Comparison of ENCODE assay signal across 8 cellular contexts in the genomic region with DNA sequence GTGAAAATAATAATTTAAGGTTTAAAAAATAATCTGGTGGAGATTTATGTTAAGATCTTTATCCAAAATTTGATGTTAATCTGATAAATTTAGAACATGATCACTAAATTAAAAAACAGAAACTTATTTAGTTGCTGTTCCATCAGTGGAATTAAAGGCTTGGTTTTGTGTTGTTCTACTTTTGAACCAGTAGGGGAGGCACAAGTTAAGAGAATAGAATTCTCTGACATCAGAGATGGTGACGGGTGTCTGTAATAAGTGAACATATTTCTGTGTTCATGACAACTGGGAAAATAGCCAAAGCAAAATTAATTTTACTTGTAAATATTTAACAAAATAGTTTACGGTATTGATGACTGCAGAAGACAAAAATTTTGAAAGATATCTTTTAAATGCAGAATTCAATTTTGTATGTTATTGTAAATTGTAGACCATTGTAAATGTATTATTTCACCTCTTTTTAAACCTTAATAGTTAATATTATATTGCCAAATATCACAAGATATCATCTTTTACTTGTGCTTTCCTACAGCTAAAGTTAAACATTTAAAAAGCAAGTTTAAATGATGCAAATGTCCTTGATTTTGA.
DNase-seq lines count a peak whose midpoint lies in the region; ATAC-seq and FAIRE-seq lines count a peak whose summit lies in the region.

No MANE protein-coding gene starts in this region.

- peak; percentile 67 for ATAC-seq in GM21825 (IDR thresholded peaks at IDR 0.05; ENCODE audit: unreplicated experiment)

- peak; percentile 7 for DNase-seq in Daoy (ENCODE audit: low read depth)
- peak; percentile 30 for DNase-seq in NCI-H1436 treated with DMSO at 0.1 percent for 48 hours (lab: John Stamatoyannopoulos, UW)
- peak; percentile 54 for DNase-seq in amniotic epithelial cell (ENCODE audit: low read depth)
- DNase-seq in inferior parietal cortex (ENCODE audit: extremely low spot score) = peak; percentile 58
- peak; percentile 7 for DNase-seq in urothelium cell line (ENCODE audit: low spot score)
- DNase-seq in GDM1 (lab: John Stamatoyannopoulos, UW) = no peak
- DNase-seq in NCI-H2107 treated with DMSO at 0.1 percent for 48 hours (lab: John Stamatoyannopoulos, UW; ENCODE audit: unreplicated experiment) = no peak

- FAIRE-seq in urothelium cell line (lab: Jason Lieb, UNC) = no peak

Comparison
In these comparisons a context has a peak if more than half of its experiments do, and no peak if none do; other contexts are left out.
1. DNase-seq: peak in Daoy (single experiment), NCI-H1436 treated with DMSO at 0.1 percent for 48 hours (single experiment), amniotic epithelial cell (single experiment), inferior parietal cortex (single experiment) and urothelium cell line (single experiment); none in GDM1 (single experiment) and NCI-H2107 treated with DMSO at 0.1 percent for 48 hours (single experiment).